10 cellular contexts compared by ENCODE assay signal in genomic region chr11:45089845-45090499, GRCh38. TPM values are rescaled to one million over a fixed set of nuclear protein-coding genes. Genes with fewer than 3 reads are reported as not detected.
DNase-seq lines count a peak whose midpoint lies in the region; ATAC-seq and TF ChIP-seq lines count a peak whose summit lies in the region.
"Had no signal": no experiment of that assay in that cellular context is flagged by ENCODE, and none has a peak within 500 bp of the region (broad histone marks: within the 10 kb centered on the region; RNA-seq: fewer than 3 reads in every experiment).

No MANE protein-coding gene starts in this region.

- peaks cover 0 to 1% (median 0%) of the 10 kb centered on the region in 7 donors for H3K9me3 Mint-ChIP-seq in CD14-positive monocyte
- no peaks in the 10 kb centered on the region for H3K9me3 Mint-ChIP-seq in stimulated activated naive B cell treated with anti-CD40 and anti-IgM and Interleukin-4, amounts not matched to agents 10 μg/mL and 1 μg/mL and 100 μg/mL, for 72 hours

- H3K27ac Mint-ChIP-seq in CD14-positive monocyte: no peak overlapping the region
- H3K27ac Mint-ChIP-seq in stimulated activated naive B cell treated with anti-CD40 and anti-IgM and Interleukin-4, amounts not matched to agents 10 μg/mL and 1 μg/mL and 100 μg/mL, for 72 hours: no peak overlapping the region

- peak; percentile 35 for DNase-seq in AG20443 (ENCODE audit: low spot score)
- DNase-seq in Kasumi-1 (lab: John Stamatoyannopoulos, UW): peak; percentile 14 to 39
- DNase-seq in cerebellar cortex (ENCODE audit: low spot score): peak; percentile 61
- no peak for DNase-seq in inferior parietal cortex (ENCODE audit: extremely low spot score)
- DNase-seq in CD14-positive monocyte (ENCODE audit: low spot score): no peak
- DNase-seq in stimulated activated CD4-positive, alpha-beta T cell treated with anti-CD3 and anti-CD28 coated beads, Interleukin-4, amount 100 ng/mL, for 1 hour: no peak
- no peak for DNase-seq in stimulated activated naive B cell treated with anti-CD40 and anti-IgM and Interleukin-4, amounts not matched to agents 10 μg/mL and 1 μg/mL and 100 μg/mL, for 72 hours

- H3K27me3 Mint-ChIP-seq in CD14-positive monocyte (ENCODE audit: low read depth in 3 of 3): peaks cover 21 to 25% (median 24%) of the 10 kb centered on the region in 3 donors
- H3K27me3 Mint-ChIP-seq in stimulated activated naive B cell treated with anti-CD40 and anti-IgM and Interleukin-4, amounts not matched to agents 10 μg/mL and 1 μg/mL and 100 μg/mL, for 72 hours: no peaks in the 10 kb centered on the region

- no peak overlapping the region for H3K4me3 Mint-ChIP-seq in CD14-positive monocyte
- H3K4me3 Mint-ChIP-seq in stimulated activated naive B cell treated with anti-CD40 and anti-IgM and Interleukin-4, amounts not matched to agents 10 μg/mL and 1 μg/mL and 100 μg/mL, for 72 hours: no peak overlapping the region

- intact Hi-C loops in CD14-positive monocyte (cut with micrococcal nuclease): no loop called here

- no peaks in the 10 kb centered on the region for H3K36me3 Mint-ChIP-seq in CD14-positive monocyte
- peaks cover 0 to 2% of the 10 kb centered on the region in 2 donors for H3K36me3 Mint-ChIP-seq in stimulated activated naive B cell treated with anti-CD40 and anti-IgM and Interleukin-4, amounts not matched to agents 10 μg/mL and 1 μg/mL and 100 μg/mL, for 72 hours

- H3K9me3 ChIP-seq in muscle layer of duodenum (ENCODE audit: control insufficient read depth in 1 of 2, low read length in 2 of 2): no peaks in the 10 kb centered on the region

- no peak for ATAC-seq in stimulated activated naive B cell treated with anti-CD40 and anti-IgM and Interleukin-4, amounts not matched to agents 10 μg/mL and 1 μg/mL and 100 μg/mL, for 72 hours (replicated peaks)

- H3K4me3 ChIP-seq in muscle layer of duodenum (ENCODE audit: low read depth in 1 of 2, low read length in 2 of 2): no peak overlapping the region
- H3K4me3 ChIP-seq: smooth muscle cell had no signal

- H3K27me3 ChIP-seq in muscle layer of duodenum (ENCODE audit: low read depth, low read length): no peaks in the 10 kb centered on the region

- H3K27ac ChIP-seq in muscle layer of duodenum (ENCODE audit: low read length): peak overlapping the region; percentile 85
- H3K27ac ChIP-seq: HL-60 had no signal

- no peaks in the 10 kb centered on the region for H3K36me3 ChIP-seq in muscle layer of duodenum (ENCODE audit: control insufficient read depth in 1 of 2, insufficient read depth in 2 of 2, low read length in 2 of 2)

- no peak for TF ChIP-seq CTCF in CD14-positive monocyte (IDR thresholded peaks at IDR 0.05)

- H3K4me1 ChIP-seq in muscle layer of duodenum (ENCODE audit: control insufficient read depth in 1 of 2, insufficient read depth in 2 of 2, low read length in 2 of 2): peaks cover 19 to 38% of the 10 kb centered on the region in 2 donors

- peaks cover 27% of the 10 kb centered on the region for H3K4me1 Mint-ChIP-seq in CD14-positive monocyte
- peaks cover 47 to 76% of the 10 kb centered on the region in 2 donors for H3K4me1 Mint-ChIP-seq in stimulated activated naive B cell treated with anti-CD40 and anti-IgM and Interleukin-4, amounts not matched to agents 10 μg/mL and 1 μg/mL and 100 μg/mL, for 72 hours

RNA-seq across cellular contexts. Expression of gene PRDM11, which starts 56.5 kb away (rescaled TPM):
- under 1 TPM in 1 of 2 donors, not detected in 1; 0.48 TPM for polyA plus RNA-seq in CD14-positive monocyte

Comparison
In these comparisons a context has a peak if more than half of its experiments do, and no peak if none do; other contexts are left out.
1. DNase-seq: peak in AG20443 (single experiment), Kasumi-1 (2 of 2) and cerebellar cortex (single experiment); none in inferior parietal cortex (single experiment), CD14-positive monocyte (single experiment), stimulated activated CD4-positive, alpha-beta T cell treated with anti-CD3 and anti-CD28 coated beads, Interleukin-4, amount 100 ng/mL, for 1 hour (single experiment) and stimulated activated naive B cell treated with anti-CD40 and anti-IgM and Interleukin-4, amounts not matched to agents 10 μg/mL and 1 μg/mL and 100 μg/mL, for 72 hours (single experiment).